In the genomic region with DNA sequence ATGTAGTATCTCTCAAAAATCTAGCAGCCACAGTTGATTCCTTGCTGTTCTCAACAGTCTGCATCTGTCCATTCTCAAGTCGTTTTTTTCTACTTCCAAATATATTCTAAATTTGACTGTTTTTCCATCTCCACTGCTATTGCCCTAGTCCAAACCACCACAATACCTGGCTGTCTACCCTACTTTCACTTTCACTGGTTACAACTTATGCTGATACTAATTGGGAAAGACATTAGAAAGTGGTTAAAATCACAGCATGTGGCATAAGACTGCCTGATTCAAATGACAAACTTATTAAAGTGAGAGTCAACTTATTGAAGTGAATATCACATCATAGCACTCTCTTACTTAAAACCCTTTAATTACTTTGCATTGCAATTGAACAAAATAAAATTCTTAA, we compare ENCODE assay signal across 27 cellular contexts.
"Had no signal": no experiment of that assay in that cellular context is flagged by ENCODE, and none has a peak within 500 bp of the region (broad histone marks: within the 10 kb centered on the region; RNA-seq: fewer than 3 reads in every experiment).

No MANE protein-coding gene starts in this region.

- ATAC-seq: activated CD4-positive, CD25-positive, alpha-beta regulatory T cell treated with anti-CD3 and anti-CD28 coated beads, Interleukin-2, amount 50 U/mL, for 24 hours; body of pancreas; heart right ventricle; left colon; lower lobe of right lung; mucosa of descending colon; sciatic nerve; stimulated activated memory B cell treated with anti-CD40 and anti-IgM and Interleukin-4, amounts not matched to agents 10 μg/mL and 1 μg/mL and 100 μg/mL, for 72 hours had no signal

- DNase-seq: activated CD4-positive, alpha-beta T cell treated with anti-CD3 and anti-CD28 coated beads, Interleukin-2, amount 50 U/mL, for 1 hour; activated effector memory CD4-positive, alpha-beta T cell treated with Interleukin-2 at 50 U/mL for 16 hours; activated naive CD4-positive, alpha-beta T cell treated with anti-CD3 and anti-CD28 coated beads, Interleukin-2, amount 50 U/mL, for 16 hours; activated T-cell treated with anti-CD3 and anti-CD28 coated beads, Interleukin-2, amount 50 U/mL, for 48 hours; amygdala; body of pancreas; cortex of kidney; heart right ventricle; left colon; lower lobe of right lung; mesendoderm; mucosa of descending colon; occipital lobe; posterior cingulate gyrus; small intestine; stimulated activated CD4-positive, alpha-beta T cell treated with anti-CD3 and anti-CD28 coated beads, Interleukin-15, amount 100 ng/mL, for 24 hours; testis; trophoblast cell had no signal

- H3K9me3 Mint-ChIP-seq: neural crest cell had no signal

- H3K4me1 Mint-ChIP-seq: neural crest cell had no signal

- H3K4me1 ChIP-seq: body of pancreas, heart right ventricle, lower lobe of right lung, testis, vagina had no signal

- H3K4me3 ChIP-seq: body of pancreas, cardiac muscle cell, heart right ventricle, lower lobe of right lung, mucosa of descending colon, testis, vagina had no signal

- H3K27ac ChIP-seq: body of pancreas, cardiac muscle cell, epithelial cell of prostate, heart right ventricle, lower lobe of right lung, testis, vagina, VCaP had no signal

- H3K27me3 Mint-ChIP-seq: stimulated activated memory B cell treated with anti-CD40 and anti-IgM and Interleukin-4, amounts not matched to agents 10 μg/mL and 1 μg/mL and 100 μg/mL, for 72 hours had no signal

- H3K27me3 ChIP-seq: body of pancreas, cardiac muscle cell, heart right ventricle, testis, vagina had no signal

- H3K9me3 ChIP-seq: body of pancreas, lower lobe of right lung, mucosa of descending colon, testis, vagina had no signal

- H3K36me3 ChIP-seq: cardiac muscle cell, heart right ventricle, lower lobe of right lung, vagina had no signal

- H3K27ac Mint-ChIP-seq: stimulated activated memory B cell treated with anti-CD40 and anti-IgM and Interleukin-4, amounts not matched to agents 10 μg/mL and 1 μg/mL and 100 μg/mL, for 72 hours; T-helper 2 cell treated with Interferon-gamma antibody and Interleukin-4, amounts not matched to agents 5 μg/mL and 100 μg/mL, for 36 hours had no signal

- H3K4me3 Mint-ChIP-seq: neural crest cell; stimulated activated memory B cell treated with anti-CD40 and anti-IgM and Interleukin-4, amounts not matched to agents 10 μg/mL and 1 μg/mL and 100 μg/mL, for 72 hours; T-helper 2 cell treated with Interferon-gamma antibody and Interleukin-4, amounts not matched to agents 5 μg/mL and 100 μg/mL, for 36 hours had no signal
